In genomic region chr16:85309656-85310587, GRCh38 we compare ENCODE assay signal across 7 cellular contexts.
A peak's percentile ranks its signal among the peaks of the same experiment; 100 is the strongest.
DNase-seq lines count a peak whose midpoint lies in the region; ATAC-seq and TF ChIP-seq lines count a peak whose summit lies in the region.

No MANE protein-coding gene starts in this region.

- H3K4me1 Mint-ChIP-seq in effector memory CD8-positive, alpha-beta T cell (ENCODE audit: low read depth in 2 of 2), result peaks cover 5 to 22% of the 10 kb centered on the region in 2 donors

- DNase-seq in effector memory CD8-positive, alpha-beta T cell, result no peak
- DNase-seq in putamen (ENCODE audit: low spot score), result peak; percentile 89
- no peak for DNase-seq in GM19238 (ENCODE audit: insufficient read length, low spot score)

- peak overlapping the region; percentile 12; the same call in 1 of the 2 replicates for H2AFZ ChIP-seq in OCI-LY3 (ENCODE audit: low read depth, low read length)

- H3K4me3 ChIP-seq in HUES64 (ENCODE audit: low read length) (no peak overlapping the region), OCI-LY3 (ENCODE audit: low read length) (peak overlapping the region; percentile 73)

- no peaks in the 10 kb centered on the region for H4K20me1 ChIP-seq in OCI-LY3 (ENCODE audit: insufficient read depth, low read length)

- no peak overlapping the region for H3K27ac Mint-ChIP-seq in effector memory CD8-positive, alpha-beta T cell

- H3K27me3 Mint-ChIP-seq in effector memory CD8-positive, alpha-beta T cell, result peaks cover 26 to 57% of the 10 kb centered on the region in 2 donors

- TF ChIP-seq CTCF in OCI-LY3 (IDR thresholded peaks at IDR 0.05; ENCODE audit: low read depth, low read length), result no peak

- H3K27ac ChIP-seq in HUES64 (ENCODE audit: low read depth, low read length), result peak overlapping the region; percentile 23; the same call in 1 of the 2 replicates
- H3K27ac ChIP-seq in OCI-LY3 (ENCODE audit: low read length), result no peak overlapping the region

- H3K9ac ChIP-seq in HUES64 (ENCODE audit: low read depth, low read length) (no peak overlapping the region), OCI-LY3 (ENCODE audit: low read length) (peak overlapping the region; percentile 46; the same call in 1 of the 2 replicates)

- H3K4me1 ChIP-seq in HUES64 (ENCODE audit: insufficient read depth, low read length) (peaks cover 28% of the 10 kb centered on the region), OCI-LY3 (ENCODE audit: low read length) (peaks cover 24% of the 10 kb centered on the region)

- H3K9me3 Mint-ChIP-seq in effector memory CD8-positive, alpha-beta T cell, result no peaks in the 10 kb centered on the region

- H3K4me2 ChIP-seq in OCI-LY3 (ENCODE audit: low read length), result peak overlapping the region; percentile 97

- H3K4me3 Mint-ChIP-seq in effector memory CD8-positive, alpha-beta T cell, result no peak overlapping the region

- H3K9me3 ChIP-seq in HUES64 (ENCODE audit: insufficient read depth, low read depth, low read length) (no peaks in the 10 kb centered on the region), OCI-LY3 (ENCODE audit: insufficient read depth, low read length) (no peaks in the 10 kb centered on the region)

- H3K36me3 Mint-ChIP-seq in effector memory CD8-positive, alpha-beta T cell (ENCODE audit: insufficient read depth), result no peaks in the 10 kb centered on the region

- WGBS in HUES64, result 56% methylated on average over 37 of the region's 37 CpGs

- no peaks in the 10 kb centered on the region for H3K36me3 ChIP-seq in HUES64 (ENCODE audit: insufficient read depth, low read length)
- H3K36me3 ChIP-seq in OCI-LY3 (replicated peaks; ENCODE audit: low read depth, low read length), result no peaks in the 10 kb centered on the region

- H3K79me2 ChIP-seq in OCI-LY3 (ENCODE audit: low read length), result no peaks in the 10 kb centered on the region

- peak; percentile 29 for ATAC-seq in effector memory CD8-positive, alpha-beta T cell (replicated peaks)
- ATAC-seq in HG02970 (IDR thresholded peaks at IDR 0.05; ENCODE audit: low FRiP score, unreplicated experiment) (no peak), GM18909 (IDR thresholded peaks at IDR 0.05; ENCODE audit: poor library complexity, unreplicated experiment) (no peak)

- H3K27me3 ChIP-seq in HUES64 (ENCODE audit: insufficient read depth, low read length), result 0 out of 2 replicates have a peak, but pooled peaks cover 3% of the 10 kb centered on the region
- peaks cover 19% of the 10 kb centered on the region for H3K27me3 ChIP-seq in OCI-LY3 (ENCODE audit: low read depth, low read length)
